11 cellular contexts compared by ENCODE assay signal in the genomic region with DNA sequence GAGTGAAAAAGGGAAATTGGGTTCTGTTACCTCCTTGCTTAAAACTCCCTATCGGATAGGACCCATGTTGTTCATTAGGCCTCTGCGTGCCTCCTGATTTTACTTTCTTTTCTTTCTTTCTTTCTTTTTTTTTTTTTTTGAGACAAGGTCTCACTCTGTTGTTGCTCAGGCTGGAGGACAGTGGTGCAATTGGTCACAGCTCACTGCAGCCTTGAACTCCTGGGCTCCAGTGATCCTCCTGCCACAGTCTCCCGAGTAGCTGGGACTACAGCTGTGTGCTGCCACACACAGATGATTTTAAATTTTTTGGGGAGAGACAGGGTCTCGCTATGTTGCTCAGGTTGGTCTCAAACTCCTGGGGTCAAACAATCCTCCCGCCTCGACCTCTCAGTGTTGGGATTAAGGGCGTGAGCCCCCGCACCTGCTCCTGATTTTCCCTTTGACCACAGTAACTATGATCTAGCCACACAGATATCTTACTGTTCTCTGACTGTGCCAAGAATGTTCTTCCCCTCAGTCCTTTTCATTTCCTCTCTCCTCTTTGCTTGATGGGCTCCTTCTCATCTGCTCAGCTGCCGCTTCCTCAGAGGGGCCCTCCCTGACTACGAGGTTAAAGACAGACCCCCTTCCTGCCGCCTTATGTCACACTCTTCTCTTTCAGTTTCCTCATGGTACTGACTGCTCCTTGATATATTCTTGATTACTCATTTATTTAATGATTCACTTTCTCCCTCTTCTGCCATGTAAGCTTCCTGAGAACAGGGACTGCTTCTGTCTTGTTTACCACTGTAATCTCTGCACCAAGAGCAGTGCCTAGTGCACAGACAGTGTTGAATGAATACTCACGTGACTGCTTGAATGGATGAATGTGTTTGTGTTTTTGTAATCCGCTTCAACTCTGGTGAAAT. TPM values are rescaled to one million over a fixed set of nuclear protein-coding genes. Genes with fewer than 3 reads are reported as not detected.
A peak's percentile ranks its signal among the peaks of the same experiment; 100 is the strongest.
DNase-seq lines count a peak whose midpoint lies in the region; ATAC-seq, FAIRE-seq and TF ChIP-seq lines count a peak whose summit lies in the region.
"Had no signal": no experiment of that assay in that cellular context is flagged by ENCODE, and none has a peak within 500 bp of the region (broad histone marks: within the 10 kb centered on the region; RNA-seq: fewer than 3 reads in every experiment).

No MANE protein-coding gene starts in this region.

- H3K27me3 Mint-ChIP-seq in activated B cell treated with CpG ODN at 0.5 μM for 24 hours (no peaks in the 10 kb centered on the region), endothelial cell (ENCODE audit: unreplicated experiment) (no peaks in the 10 kb centered on the region)

- POLR2A ChIA-PET in activated B cell treated with CpG ODN at 0.5 μM for 24 hours (lab: Charles Lee), result no interaction called here

- peak; percentile 7 for DNase-seq in H54 (ENCODE audit: insufficient read length, low spot score)
- DNase-seq in activated B cell treated with CpG ODN at 0.5 μM for 24 hours, result no peak
- no peak for DNase-seq in endothelial cell (ENCODE audit: low spot score)
- DNase-seq in stimulated activated CD4-positive, alpha-beta T cell treated with anti-CD3 and anti-CD28 coated beads, TNF-alpha, amount 100 ng/mL, for 48 hours (ENCODE audit: low read depth in 3 of 3), result peak in 2 of 3 donors; percentile 7 to 12
- DNase-seq in Right ventricle myocardium superior, result no peak
- DNase-seq: dorsolateral prefrontal cortex, NCI-H2029, PC-9 had no signal

- TF ChIP-seq CTCF in activated B cell treated with CpG ODN at 0.5 μM for 24 hours (IDR thresholded peaks at IDR 0.05) (no peak), endothelial cell (IDR thresholded peaks at IDR 0.05; ENCODE audit: unreplicated experiment) (no peak)

- H3K4me1 Mint-ChIP-seq in activated B cell treated with CpG ODN at 0.5 μM for 24 hours (peaks cover 7% of the 10 kb centered on the region), endothelial cell (ENCODE audit: unreplicated experiment) (no peaks in the 10 kb centered on the region)
- H3K4me1 Mint-ChIP-seq: neural crest cell had no signal

- intact Hi-C loops in activated B cell treated with CpG ODN at 0.5 μM for 24 hours (cut with micrococcal nuclease) (no loop called here), Right ventricle myocardium superior (cut with DNase I) (no loop called here)

- no peak for FAIRE-seq in H54 (lab: Jason Lieb, UNC)

- CTCF ChIA-PET in activated B cell treated with CpG ODN at 0.5 μM for 24 hours (lab: Charles Lee), result no interaction called here

- H3K9me3 Mint-ChIP-seq in activated B cell treated with CpG ODN at 0.5 μM for 24 hours, result no peaks in the 10 kb centered on the region
- H3K9me3 Mint-ChIP-seq in endothelial cell (ENCODE audit: unreplicated experiment), result no peaks in the 10 kb centered on the region
- H3K9me3 Mint-ChIP-seq: neural crest cell had no signal

- TF ChIP-seq POLR2A in H54 (IDR thresholded peaks at IDR 0.05; ENCODE audit: low read depth, low read length), result no peak

- H3K27ac Mint-ChIP-seq in activated B cell treated with CpG ODN at 0.5 μM for 24 hours (no peak overlapping the region), endothelial cell (ENCODE audit: unreplicated experiment) (peak overlapping the region; percentile 1)

- no peak overlapping the region for H3K4me3 Mint-ChIP-seq in activated B cell treated with CpG ODN at 0.5 μM for 24 hours
- H3K4me3 Mint-ChIP-seq in endothelial cell (ENCODE audit: unreplicated experiment), result no peak overlapping the region
- H3K4me3 Mint-ChIP-seq: neural crest cell had no signal

- H3K36me3 Mint-ChIP-seq in activated B cell treated with CpG ODN at 0.5 μM for 24 hours (ENCODE audit: low read depth) (peaks cover 59% of the 10 kb centered on the region), endothelial cell (ENCODE audit: low read depth, unreplicated experiment) (peaks cover 15% of the 10 kb centered on the region)

- ATAC-seq in activated B cell treated with CpG ODN at 0.5 μM for 24 hours (ENCODE audit: low read depth) (peak; percentile 42), Right ventricle myocardium superior (ENCODE audit: poor library complexity) (no peak), HG03045 (IDR thresholded peaks at IDR 0.05; ENCODE audit: unreplicated experiment) (no peak), GM19455 (IDR thresholded peaks at IDR 0.05; ENCODE audit: unreplicated experiment) (no peak)

RNA-seq across cellular contexts. Expression of gene LCMT1, which starts 44.3 kb away (rescaled TPM):
- total RNA-seq in activated B cell treated with CpG ODN at 0.5 μM for 24 hours, result 32.2 and 33.6 TPM in 2 replicates
- total RNA-seq in endothelial cell (ENCODE audit: unreplicated experiment), result 59.3 TPM
- 32.1 TPM for total RNA-seq in Right ventricle myocardium superior

Comparison
In these comparisons a context has a peak if more than half of its experiments do, and no peak if none do; other contexts are left out.
1. DNase-seq: peak in H54 (single experiment) and stimulated activated CD4-positive, alpha-beta T cell treated with anti-CD3 and anti-CD28 coated beads, TNF-alpha, amount 100 ng/mL, for 48 hours (2 of 3); none in activated B cell treated with CpG ODN at 0.5 μM for 24 hours (single experiment), endothelial cell (single experiment) and Right ventricle myocardium superior (single experiment).